Comparison of ENCODE assay signal across 8 cellular contexts in the genomic region with DNA sequence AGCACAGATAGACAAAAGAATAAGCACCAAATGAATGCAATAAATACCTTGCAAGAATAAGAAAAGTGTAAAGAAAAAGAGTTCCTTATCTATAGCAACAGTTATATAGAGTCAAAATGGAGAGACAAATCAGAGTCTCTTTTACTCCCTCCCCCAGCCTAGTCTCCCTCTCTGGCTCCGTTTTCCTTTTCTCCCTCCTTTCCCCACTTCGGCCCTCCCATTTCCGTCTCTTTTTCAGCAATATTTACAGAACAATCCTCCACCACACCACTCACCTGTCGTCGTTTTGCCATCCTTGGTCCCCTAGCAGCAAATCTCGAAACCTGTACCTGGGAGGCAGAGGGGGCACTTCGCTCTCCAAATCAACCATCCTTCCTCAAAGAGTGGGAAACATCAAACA. TPM values are rescaled to one million over a fixed set of nuclear protein-coding genes. Genes with fewer than 3 reads are reported as not detected.
A peak's percentile ranks its signal among the peaks of the same experiment; 100 is the strongest.
DNase-seq lines count a peak whose midpoint lies in the region; ATAC-seq and TF ChIP-seq lines count a peak whose summit lies in the region.

No MANE protein-coding gene starts in this region.

- peak overlapping the region; percentile 92 for H2AFZ ChIP-seq in hepatocyte

- H3K27me3 Mint-ChIP-seq in T-helper 17 cell = peaks cover 23% of the 10 kb centered on the region

- DNase-seq in NCI-H1694 (lab: John Stamatoyannopoulos, UW) (peak; percentile 40), NCI-H1694 treated with DMSO at 0.1 percent for 48 hours (lab: John Stamatoyannopoulos, UW) (no peak), T-helper 17 cell (no peak), hepatocyte (ENCODE audit: low spot score) (peak; percentile 17), left colon (no peak), kidney tubule cell (ENCODE audit: low spot score) (no peak)
- DNase-seq in stimulated activated effector memory CD8-positive, alpha-beta T cell treated with anti-CD3 and anti-CD28 coated beads, Interleukin-12 subunit alpha, Interleukin-12 subunit beta, amount 100 ng/mL, for 72 hours (ENCODE audit: low spot score in 2 of 2) = no peak

- WGBS in hepatocyte (ENCODE audit: low lambda C conversion rate, missing lambda C conversion rate) = 0% methylated on average over 7 of the region's 7 CpGs

- TF ChIP-seq CTCF in hepatocyte (IDR thresholded peaks at IDR 0.05; ENCODE audit: poor library complexity) = no peak

- H3K9me2 ChIP-seq in hepatocyte (replicated peaks; ENCODE audit: insufficient read depth) = no peaks in the 10 kb centered on the region

- H3K27ac Mint-ChIP-seq in T-helper 17 cell = no peak overlapping the region
- H3K27ac Mint-ChIP-seq in stimulated activated effector memory CD8-positive, alpha-beta T cell treated with anti-CD3 and anti-CD28 coated beads, Interleukin-12 subunit alpha, Interleukin-12 subunit beta, amount 100 ng/mL, for 72 hours = no peak overlapping the region

- H3K27me3 ChIP-seq in hepatocyte = no peaks in the 10 kb centered on the region

- no peaks in the 10 kb centered on the region for H4K20me1 ChIP-seq in hepatocyte (ENCODE audit: insufficient read depth, poor library complexity, severe bottlenecking)

- H3K79me2 ChIP-seq in hepatocyte = peaks cover 22% of the 10 kb centered on the region

- peak overlapping the region; percentile 93 for H3K4me3 Mint-ChIP-seq in T-helper 17 cell
- peak overlapping the region; percentile 65 for H3K4me3 Mint-ChIP-seq in stimulated activated effector memory CD8-positive, alpha-beta T cell treated with anti-CD3 and anti-CD28 coated beads, Interleukin-12 subunit alpha, Interleukin-12 subunit beta, amount 100 ng/mL, for 72 hours

- intact Hi-C loops in left colon (cut with DNase I, micrococcal nuclease) = no loop called here

- no peaks in the 10 kb centered on the region for H3K9me3 Mint-ChIP-seq in stimulated activated effector memory CD8-positive, alpha-beta T cell treated with anti-CD3 and anti-CD28 coated beads, Interleukin-12 subunit alpha, Interleukin-12 subunit beta, amount 100 ng/mL, for 72 hours

- H3K36me3 ChIP-seq in hepatocyte (replicated peaks; ENCODE audit: insufficient read depth, low read depth) = no peaks in the 10 kb centered on the region

- H3K36me3 Mint-ChIP-seq in T-helper 17 cell (ENCODE audit: low read depth) = peaks cover 3% of the 10 kb centered on the region
- H3K36me3 Mint-ChIP-seq in stimulated activated effector memory CD8-positive, alpha-beta T cell treated with anti-CD3 and anti-CD28 coated beads, Interleukin-12 subunit alpha, Interleukin-12 subunit beta, amount 100 ng/mL, for 72 hours = no peaks in the 10 kb centered on the region

- H3K4me2 ChIP-seq in hepatocyte = peak overlapping the region; percentile 86

- no peak for ATAC-seq in T-helper 17 cell
- no peak for ATAC-seq in stimulated activated effector memory CD8-positive, alpha-beta T cell treated with anti-CD3 and anti-CD28 coated beads, Interleukin-12 subunit alpha, Interleukin-12 subunit beta, amount 100 ng/mL, for 72 hours
- ATAC-seq in left colon = no peak
- no peak for ATAC-seq in HG03139 (IDR thresholded peaks at IDR 0.05; ENCODE audit: unreplicated experiment)

- H3K9me3 ChIP-seq in T-helper 17 cell (ENCODE audit: control insufficient read depth, low read length, poor library complexity, severe bottlenecking) = peaks cover 3% of the 10 kb centered on the region
- no peaks in the 10 kb centered on the region for H3K9me3 ChIP-seq in hepatocyte (ENCODE audit: low read depth)

- peak overlapping the region; percentile 88 for H3K27ac ChIP-seq in hepatocyte

- peaks cover 12% of the 10 kb centered on the region for H3K4me1 Mint-ChIP-seq in T-helper 17 cell
- H3K4me1 Mint-ChIP-seq in stimulated activated effector memory CD8-positive, alpha-beta T cell treated with anti-CD3 and anti-CD28 coated beads, Interleukin-12 subunit alpha, Interleukin-12 subunit beta, amount 100 ng/mL, for 72 hours = peaks cover 9% of the 10 kb centered on the region

- H3K4me3 ChIP-seq in hepatocyte = peak overlapping the region; percentile 84

- H3K4me1 ChIP-seq in hepatocyte (ENCODE audit: insufficient read depth) = no peaks in the 10 kb centered on the region

RNA-seq across cellular contexts. Expression of a gene that starts 0.3 kb away (rescaled TPM):
- total RNA-seq in T-helper 17 cell = 1 to 10 TPM in 1 of 2 donors, not detected in 1; 1.1 TPM
- total RNA-seq in hepatocyte = 8.1 and 8.8 TPM in 2 replicates
- 1.2 and 1.3 TPM in 2 replicates for polyA plus RNA-seq in hepatocyte
- under 1 TPM; 0.79 to 0.98 TPM for total RNA-seq in left colon

RNA-seq across cellular contexts. Expression of a gene that starts 43.9 kb away (rescaled TPM):
- total RNA-seq in T-helper 17 cell (10 to 100 TPM; 23.1 to 36.8 TPM), hepatocyte (123 and 138 TPM in 2 replicates), left colon (10 to 100 TPM; 17.8 to 25.4 TPM)
- 41.4 and 63.2 TPM in 2 replicates for polyA plus RNA-seq in hepatocyte

Comparison
In these comparisons a context has a peak if more than half of its experiments do, and no peak if none do; other contexts are left out.
1. DNase-seq: peak in NCI-H1694 (single experiment) and hepatocyte (single experiment); none in NCI-H1694 treated with DMSO at 0.1 percent for 48 hours (single experiment), T-helper 17 cell (0 of 3), stimulated activated effector memory CD8-positive, alpha-beta T cell treated with anti-CD3 and anti-CD28 coated beads, Interleukin-12 subunit alpha, Interleukin-12 subunit beta, amount 100 ng/mL, for 72 hours (0 of 2), left colon (0 of 2) and kidney tubule cell (single experiment).